1 cellular context compared by ENCODE assay signal in genomic region chr5:96657068-96657467, GRCh38.
TF ChIP-seq lines count a peak whose summit lies in the region.

No MANE protein-coding gene starts in this region.

TF ChIP-seq in IMR-90, 13 proteins besides CTCF, POLR2A, EP300 and RAD21 (continued from another document):
- TF ChIP-seq USF2 (IDR thresholded peaks at IDR 0.05; ENCODE audit: low read depth, low read length) (no peak), ELK1 (IDR thresholded peaks at IDR 0.05; ENCODE audit: borderline replicate concordance, low read depth, low read length) (no peak), CEBPB (IDR thresholded peaks at IDR 0.05; ENCODE audit: low read depth, low read length) (peak; percentile 73), FOS (IDR thresholded peaks at IDR 0.05; ENCODE audit: low read depth, low read length) (peak; percentile 93), RCOR1 (IDR thresholded peaks at IDR 0.05; ENCODE audit: insufficient replicate concordance, low read length) (no peak), RFX5 (IDR thresholded peaks at IDR 0.05; ENCODE audit: low read depth, low read length) (no peak), MXI1 (IDR thresholded peaks at IDR 0.05; ENCODE audit: borderline replicate concordance, low read depth, low read length) (no peak), CHD1 (IDR thresholded peaks at IDR 0.05; ENCODE audit: low read depth, low read length) (no peak), MAFK (IDR thresholded peaks at IDR 0.05; ENCODE audit: low read depth, low read length) (peak; percentile 5; the same call in 1 of the 2 replicates), SMC3 (IDR thresholded peaks at IDR 0.05; ENCODE audit: low read depth, low read length) (no peak)
TF ChIP-seq in IMR-90: peak in this region for 4.
